Comparison of ENCODE assay signal across 22 cellular contexts in genomic region chr9:10251490-10251889, GRCh38.
DNase-seq lines count a peak whose midpoint lies in the region; ATAC-seq and TF ChIP-seq lines count a peak whose summit lies in the region.
"Had no signal": no experiment of that assay in that cellular context is flagged by ENCODE, and none has a peak within 500 bp of the region (broad histone marks: within the 10 kb centered on the region; RNA-seq: fewer than 3 reads in every experiment).

No MANE protein-coding gene starts in this region.

- intact Hi-C loops in Right ventricle myocardium superior (cut with DNase I), result no loop called here
- intact Hi-C loops in cardiac septum (cut with DNase I), result no loop called here
- intact Hi-C loops in left ventricle myocardium superior (cut with micrococcal nuclease), result no loop called here
- intact Hi-C loops in dorsolateral prefrontal cortex (cut with DNase I), result no loop called here

- ATAC-seq in Right ventricle myocardium superior (ENCODE audit: poor library complexity) (peak; percentile 73), left ventricle myocardium superior (peak; percentile 75), HG03457 (IDR thresholded peaks at IDR 0.05; ENCODE audit: unreplicated experiment) (no peak), HG03108 (IDR thresholded peaks at IDR 0.05; ENCODE audit: unreplicated experiment) (no peak)
- ATAC-seq: body of pancreas, GM12878, psoas muscle had no signal

- H3K27me3 ChIP-seq in dorsolateral prefrontal cortex, result no peaks in the 10 kb centered on the region
- H3K27me3 ChIP-seq: body of pancreas, suprapubic skin had no signal

- no peaks in the 10 kb centered on the region for H3K4me1 Mint-ChIP-seq in T-helper 2 cell treated with Interferon-gamma antibody and Interleukin-4, amounts not matched to agents 5 μg/mL and 100 μg/mL, for 36 hours (ENCODE audit: low read depth)
- H3K4me1 Mint-ChIP-seq: activated CD4-positive, alpha-beta T cell treated with anti-CD3 and anti-CD28 coated beads, Interleukin-2, amount 10 ng/mL, durations not matched to agents 7 days and 5 days; activated naive CD4-positive, alpha-beta T cell treated with anti-CD3 and anti-CD28 coated beads, Interleukin-2, amount 10 ng/mL, durations not matched to agents 7 days and 5 days had no signal

- TF ChIP-seq CTCF in cardiac fibroblast (IDR thresholded peaks at IDR 0.05; ENCODE audit: low read depth, low read length) (no peak), dorsolateral prefrontal cortex (IDR thresholded peaks at IDR 0.05 in 54 of 56, conservative IDR thresholded peaks at IDR 0.05 in 2 of 56; ENCODE audit: low read depth in 1 of 56, partially characterized antibody in 56 of 56) (no peak)

- no peaks in the 10 kb centered on the region for H3K27me3 Mint-ChIP-seq in T-helper 2 cell treated with Interferon-gamma antibody and Interleukin-4, amounts not matched to agents 5 μg/mL and 100 μg/mL, for 36 hours (ENCODE audit: low read depth)
- H3K27me3 Mint-ChIP-seq: activated CD4-positive, alpha-beta T cell treated with anti-CD3 and anti-CD28 coated beads, Interleukin-2, amount 10 ng/mL, durations not matched to agents 7 days and 5 days; activated naive CD4-positive, alpha-beta T cell treated with anti-CD3 and anti-CD28 coated beads, Interleukin-2, amount 10 ng/mL, durations not matched to agents 7 days and 5 days had no signal

- H3K27ac Mint-ChIP-seq in T-helper 2 cell treated with Interferon-gamma antibody and Interleukin-4, amounts not matched to agents 5 μg/mL and 100 μg/mL, for 36 hours, result no peak overlapping the region
- H3K27ac Mint-ChIP-seq: activated CD4-positive, alpha-beta T cell treated with anti-CD3 and anti-CD28 coated beads, Interleukin-2, amount 10 ng/mL, durations not matched to agents 7 days and 5 days; activated naive CD4-positive, alpha-beta T cell treated with anti-CD3 and anti-CD28 coated beads, Interleukin-2, amount 10 ng/mL, durations not matched to agents 7 days and 5 days had no signal

- no peak overlapping the region for H3K4me3 Mint-ChIP-seq in T-helper 2 cell treated with Interferon-gamma antibody and Interleukin-4, amounts not matched to agents 5 μg/mL and 100 μg/mL, for 36 hours
- H3K4me3 Mint-ChIP-seq: activated CD4-positive, alpha-beta T cell treated with anti-CD3 and anti-CD28 coated beads, Interleukin-2, amount 10 ng/mL, durations not matched to agents 7 days and 5 days; activated naive CD4-positive, alpha-beta T cell treated with anti-CD3 and anti-CD28 coated beads, Interleukin-2, amount 10 ng/mL, durations not matched to agents 7 days and 5 days had no signal

- no peak overlapping the region for H3K27ac ChIP-seq in dorsolateral prefrontal cortex
- H3K27ac ChIP-seq: body of pancreas, C4-2B, psoas muscle, suprapubic skin had no signal

- no peaks in the 10 kb centered on the region for H3K36me3 Mint-ChIP-seq in T-helper 2 cell treated with Interferon-gamma antibody and Interleukin-4, amounts not matched to agents 5 μg/mL and 100 μg/mL, for 36 hours (ENCODE audit: low read depth)
- H3K36me3 Mint-ChIP-seq: activated naive CD4-positive, alpha-beta T cell treated with anti-CD3 and anti-CD28 coated beads, Interleukin-2, amount 10 ng/mL, durations not matched to agents 7 days and 5 days had no signal

- peaks cover 14% of the 10 kb centered on the region for H3K9me3 Mint-ChIP-seq in T-helper 2 cell treated with Interferon-gamma antibody and Interleukin-4, amounts not matched to agents 5 μg/mL and 100 μg/mL, for 36 hours
- H3K9me3 Mint-ChIP-seq: activated CD4-positive, alpha-beta T cell treated with anti-CD3 and anti-CD28 coated beads, Interleukin-2, amount 10 ng/mL, durations not matched to agents 7 days and 5 days had no signal

- no peak for DNase-seq in Right ventricle myocardium superior
- no peak for DNase-seq in cardiac septum (ENCODE audit: low spot score)
- DNase-seq in cardiac fibroblast (ENCODE audit: low read depth in 2 of 2), result peak; percentile 34 to 39
- no peak for DNase-seq in left ventricle myocardium superior
- no peak for DNase-seq in dorsolateral prefrontal cortex
- DNase-seq in T-helper 2 cell treated with Interferon-gamma antibody and Interleukin-4, amounts not matched to agents 5 μg/mL and 100 μg/mL, for 36 hours (ENCODE audit: low spot score), result no peak
- DNase-seq: activated CD4-positive, alpha-beta T cell treated with anti-CD3 and anti-CD28 coated beads, Interleukin-2, amount 10 ng/mL, durations not matched to agents 7 days and 5 days; activated naive CD4-positive, alpha-beta T cell treated with anti-CD3 and anti-CD28 coated beads, Interleukin-2, amount 10 ng/mL, durations not matched to agents 7 days and 5 days; activated T-cell treated with anti-CD3 and anti-CD28 coated beads, Interleukin-2, amount 50 U/mL, for 1 hour; GF-D8; hippocampal formation; midbrain; NCI-H1105 treated with DMSO at 0.1 percent for 48 hours; NCI-H2171; psoas muscle; stimulated activated CD4-positive, alpha-beta T cell treated with anti-CD3 and anti-CD28 coated beads, Interleukin-12 subunit alpha, Interleukin-12 subunit beta, amount 100 ng/mL, for 4 hours had no signal

- H3K4me3 ChIP-seq in cardiac fibroblast (replicated peaks in 1 of 2; ENCODE audit: low read depth in 2 of 2, low read length in 2 of 2), result no peak overlapping the region
- H3K4me3 ChIP-seq in dorsolateral prefrontal cortex, result no peak overlapping the region
- H3K4me3 ChIP-seq: body of pancreas, GM12878, psoas muscle, suprapubic skin had no signal

Comparison
In these comparisons a context has a peak if more than half of its experiments do, and no peak if none do; other contexts are left out.
1. ATAC-seq: peak in Right ventricle myocardium superior (single experiment) and left ventricle myocardium superior (single experiment); none in HG03457 (single experiment) and HG03108 (single experiment).
2. DNase-seq: peak in cardiac fibroblast (2 of 2); none in Right ventricle myocardium superior (single experiment), cardiac septum (single experiment), left ventricle myocardium superior (single experiment), dorsolateral prefrontal cortex (0 of 10) and T-helper 2 cell treated with Interferon-gamma antibody and Interleukin-4, amounts not matched to agents 5 μg/mL and 100 μg/mL, for 36 hours (single experiment).